In genomic region chr11:134246678-134247077, GRCh38 we compare ENCODE assay signal across 1 cellular context.
TF ChIP-seq lines count a peak whose summit lies in the region.

No MANE protein-coding gene starts in this region.

TF ChIP-seq in WTC11, 78 proteins besides CTCF, POLR2A, EP300 and RAD21:
- TF ChIP-seq OVOL2 (CRISPR knock-in tag; IDR thresholded peaks at IDR 0.05; ENCODE audit: borderline replicate concordance) (no peak), ZNF281 (CRISPR knock-in tag; IDR thresholded peaks at IDR 0.05) (no peak), ESRRA (CRISPR knock-in tag; IDR thresholded peaks at IDR 0.05; ENCODE audit: borderline replicate concordance) (no peak), SMAD4 (CRISPR knock-in tag; IDR thresholded peaks at IDR 0.05) (no peak), MXD4 (CRISPR knock-in tag; IDR thresholded peaks at IDR 0.05; ENCODE audit: borderline replicate concordance) (no peak), ERG (CRISPR knock-in tag; IDR thresholded peaks at IDR 0.05) (no peak), HMGA2 (CRISPR knock-in tag; IDR thresholded peaks at IDR 0.05) (no peak), ZNF671 (CRISPR knock-in tag; IDR thresholded peaks at IDR 0.05) (no peak), ZNF416 (CRISPR knock-in tag; IDR thresholded peaks at IDR 0.05) (no peak), ATF6 (CRISPR knock-in tag; IDR thresholded peaks at IDR 0.05) (no peak), SP1 (CRISPR knock-in tag; conservative IDR thresholded peaks at IDR 0.05) (no peak), STAT6 (CRISPR knock-in tag; conservative IDR thresholded peaks at IDR 0.05; ENCODE audit: low read depth) (no peak), ZNF532 (CRISPR knock-in tag; IDR thresholded peaks at IDR 0.05; ENCODE audit: borderline replicate concordance) (no peak), JUN (CRISPR knock-in tag; IDR thresholded peaks at IDR 0.05) (no peak), IRF1 (CRISPR knock-in tag; IDR thresholded peaks at IDR 0.05) (no peak), ZNF138 (CRISPR knock-in tag; conservative IDR thresholded peaks at IDR 0.05) (no peak), ZNF263 (CRISPR knock-in tag; IDR thresholded peaks at IDR 0.05; ENCODE audit: low read depth) (no peak), USF1 (CRISPR knock-in tag; IDR thresholded peaks at IDR 0.05) (no peak), CDX4 (CRISPR knock-in tag; IDR thresholded peaks at IDR 0.05; ENCODE audit: borderline replicate concordance) (no peak), PRDM15 (CRISPR knock-in tag; IDR thresholded peaks at IDR 0.05) (no peak)
TF ChIP-seq in WTC11: peak in this region for 0.
